19 cellular contexts compared by ENCODE assay signal in genomic region chr4:150117094-150117493, GRCh38. TPM values are rescaled to one million over a fixed set of nuclear protein-coding genes. Genes with fewer than 3 reads are reported as not detected.
DNase-seq lines count a peak whose midpoint lies in the region; ATAC-seq and TF ChIP-seq lines count a peak whose summit lies in the region.
"Had no signal": no experiment of that assay in that cellular context is flagged by ENCODE, and none has a peak within 500 bp of the region (broad histone marks: within the 10 kb centered on the region; RNA-seq: fewer than 3 reads in every experiment).

No MANE protein-coding gene starts in this region.

- H2BK15ac ChIP-seq in mesenchymal stem cell (ENCODE audit: low read depth, poor library complexity, severe bottlenecking) = peak overlapping the region; percentile 80

- CTCF ChIA-PET in PC-3 (lab: Charles Lee) = no interaction called here

- H3K18ac ChIP-seq in mesenchymal stem cell (ENCODE audit: low read depth in 1 of 2, low read length in 2 of 2) = peak overlapping the region; percentile 1 to 43

- peak overlapping the region in 1 of 2 experiments; percentile 49 for H3K14ac ChIP-seq in mesenchymal stem cell (ENCODE audit: low read length in 2 of 2)

- H3K4me1 ChIP-seq in mesenchymal stem cell (ENCODE audit: control insufficient read depth, insufficient read depth, low read depth, low read length) = peaks cover 10% of the 10 kb centered on the region
- peaks cover 32 to 60% of the 10 kb centered on the region in 2 donors for H3K4me1 ChIP-seq in thoracic aorta (ENCODE audit: control insufficient read depth in 1 of 2, low read depth in 2 of 2)
- peaks cover 17% of the 10 kb centered on the region for H3K4me1 ChIP-seq in PC-3 (ENCODE audit: insufficient read depth, low read length)
- H3K4me1 ChIP-seq: parathyroid adenoma had no signal

- no peaks in the 10 kb centered on the region for H3K9me2 ChIP-seq in PC-3 (replicated peaks; ENCODE audit: low read length)

- POLR2A ChIA-PET in PC-3 (lab: Charles Lee; ENCODE audit: unreplicated experiment) = no interaction called here

- H3K36me3 ChIP-seq in mesenchymal stem cell (ENCODE audit: control insufficient read depth in 1 of 2, insufficient read depth in 2 of 2, low read depth in 1 of 2, low read length in 2 of 2) (no peaks in the 10 kb centered on the region), thoracic aorta (no peaks in the 10 kb centered on the region), PC-3 (ENCODE audit: low read depth, low read length) (no peaks in the 10 kb centered on the region; the same call in 1 of the 2 replicates)

- WGBS in mesenchymal stem cell = 87% methylated on average over 3 of the region's 3 CpGs

- H3K9ac ChIP-seq in mesenchymal stem cell (ENCODE audit: low read length) (no peak overlapping the region), PC-3 (ENCODE audit: low read length) (no peak overlapping the region)
- H3K9ac ChIP-seq: parathyroid adenoma had no signal

- peaks cover 72% of the 10 kb centered on the region for H3K4me1 Mint-ChIP-seq in chondrocyte (ENCODE audit: low read depth)
- H3K4me1 Mint-ChIP-seq: CD4-positive, CD25-positive, alpha-beta regulatory T cell; T-helper 17 cell had no signal

- H3K4me3 ChIP-seq in mesenchymal stem cell (ENCODE audit: insufficient read depth in 1 of 2, low read depth in 1 of 2, low read length in 2 of 2) = no peak overlapping the region
- H3K4me3 ChIP-seq in thoracic aorta = peak overlapping the region; percentile 16
- H3K4me3 ChIP-seq in PC-3 (ENCODE audit: low read length) = no peak overlapping the region

- H3K4me2 ChIP-seq in mesenchymal stem cell (ENCODE audit: low read length, poor library complexity, severe bottlenecking) (no peak overlapping the region), PC-3 (ENCODE audit: low read length) (no peak overlapping the region)

- peak overlapping the region; percentile 75 for H4K8ac ChIP-seq in mesenchymal stem cell (ENCODE audit: low read length)

- no peak overlapping the region for H2BK12ac ChIP-seq in mesenchymal stem cell (ENCODE audit: low read length in 2 of 2)

- H2BK5ac ChIP-seq in mesenchymal stem cell (ENCODE audit: low read depth, low read length, poor library complexity, severe bottlenecking) = no peak overlapping the region

- no peak overlapping the region for H3K4me3 Mint-ChIP-seq in chondrocyte (ENCODE audit: unreplicated experiment)
- H3K4me3 Mint-ChIP-seq: activated CD8-positive, alpha-beta T cell treated with anti-CD3 and anti-CD28 coated beads, Interleukin-2, amount 10 ng/mL, durations not matched to agents 7 days and 5 days; activated naive CD8-positive, alpha-beta T cell; CD4-positive, CD25-positive, alpha-beta regulatory T cell; endodermal cell; T-helper 17 cell had no signal

- peak overlapping the region; percentile 42 for H3K27ac Mint-ChIP-seq in chondrocyte (ENCODE audit: unreplicated experiment)
- H3K27ac Mint-ChIP-seq: activated CD8-positive, alpha-beta T cell treated with anti-CD3 and anti-CD28 coated beads, Interleukin-2, amount 10 ng/mL, durations not matched to agents 7 days and 5 days; activated naive CD8-positive, alpha-beta T cell; CD4-positive, CD25-positive, alpha-beta regulatory T cell; endodermal cell; T-helper 17 cell had no signal

- no TSS peak for BruUV-seq in PC-3 (replicated peaks; lab: Mats Ljungman, UMichigan)

- H2AFZ ChIP-seq in mesenchymal stem cell (ENCODE audit: low read depth, low read length) (no peak overlapping the region), PC-3 (ENCODE audit: low read length) (no peak overlapping the region)
- H2AFZ ChIP-seq: parathyroid adenoma had no signal

- H3K27me3 ChIP-seq in mesenchymal stem cell (ENCODE audit: control insufficient read depth in 1 of 2, insufficient read depth in 1 of 2, low read length in 2 of 2) (no peaks in the 10 kb centered on the region), thoracic aorta (replicated peaks; ENCODE audit: insufficient read depth) (no peaks in the 10 kb centered on the region), PC-3 (ENCODE audit: low read length) (no peaks in the 10 kb centered on the region)

- H3K9me3 ChIP-seq in mesenchymal stem cell (ENCODE audit: control insufficient read depth, low read length) (peaks cover 7% of the 10 kb centered on the region), thoracic aorta (peaks cover 10% of the 10 kb centered on the region), PC-3 (ENCODE audit: low read length) (no peaks in the 10 kb centered on the region)

- H3K23ac ChIP-seq in mesenchymal stem cell (ENCODE audit: low read length in 2 of 2) = no peak overlapping the region

- H4K20me1 ChIP-seq in PC-3 (ENCODE audit: low read length) = no peaks in the 10 kb centered on the region

- peak overlapping the region; percentile 82 for H4K91ac ChIP-seq in mesenchymal stem cell (ENCODE audit: low read length)

- peak overlapping the region; percentile 18 for H2AK5ac ChIP-seq in mesenchymal stem cell (ENCODE audit: low read length, severe bottlenecking)

- H3K79me1 ChIP-seq in mesenchymal stem cell (replicated peaks; ENCODE audit: low read length, poor library complexity, severe bottlenecking) = peaks cover 14% of the 10 kb centered on the region

- H3K9me3 Mint-ChIP-seq in chondrocyte (ENCODE audit: low read depth) = peaks cover 24% of the 10 kb centered on the region

- ATAC-seq in thoracic aorta (ENCODE audit: insufficient number of reproducible peaks, low FRiP score, low read depth) = no peak
- no peak for ATAC-seq in PC-3
- ATAC-seq in HG03442 (IDR thresholded peaks at IDR 0.05; ENCODE audit: unreplicated experiment) = no peak
- ATAC-seq in GM18517 (IDR thresholded peaks at IDR 0.05; ENCODE audit: unreplicated experiment) = no peak
- ATAC-seq: activated CD8-positive, alpha-beta T cell treated with anti-CD3 and anti-CD28 coated beads, Interleukin-2, amount 10 ng/mL, durations not matched to agents 7 days and 5 days; left colon; T-helper 17 cell had no signal

- H2BK120ac ChIP-seq in mesenchymal stem cell (ENCODE audit: low read depth, low read length) = peak overlapping the region; percentile 58

- H3K27me3 Mint-ChIP-seq in chondrocyte (ENCODE audit: low read depth) = no peaks in the 10 kb centered on the region

- DNase-seq in NCI-H226 (peak; percentile 83), chondrocyte (ENCODE audit: low spot score) (no peak), mesenchymal stem cell (no peak), thoracic aorta (ENCODE audit: low spot score) (no peak), PC-3 (no peak), DMS53 treated with DMSO at 0.1 percent for 48 hours (lab: John Stamatoyannopoulos, UW; ENCODE audit: unreplicated experiment) (no peak)
- DNase-seq: activated CD8-positive, alpha-beta T cell treated with anti-CD3 and anti-CD28 coated beads, Interleukin-2, amount 10 ng/mL, durations not matched to agents 7 days and 5 days; CD4-positive, CD25-positive, alpha-beta regulatory T cell; central memory CD4-positive, alpha-beta T cell; DND-41; endodermal cell; left colon; NCI-H345; NK-92 treated with Interleukin-12 subunit alpha and Interleukin-12 subunit beta, amount 100 ng/mL, for 24 hours; T-helper 17 cell had no signal

- TF ChIP-seq CTCF in chondrocyte (IDR thresholded peaks at IDR 0.05) (no peak), thoracic aorta (IDR thresholded peaks at IDR 0.05) (no peak), PC-3 (conservative IDR thresholded peaks at IDR 0.05; ENCODE audit: low read depth, low read length) (no peak)

- intact Hi-C loops in PC-3 (cut with micrococcal nuclease) = no loop called here

- peaks cover 9% of the 10 kb centered on the region for H3K36me3 Mint-ChIP-seq in chondrocyte (ENCODE audit: low read depth)
- H3K36me3 Mint-ChIP-seq: activated naive CD8-positive, alpha-beta T cell; CD4-positive, CD25-positive, alpha-beta regulatory T cell had no signal

- H3K27ac ChIP-seq in mesenchymal stem cell (ENCODE audit: low read length, poor library complexity, severe bottlenecking) (no peak overlapping the region), thoracic aorta (peak overlapping the region; percentile 10 to 62), PC-3 (ENCODE audit: low read length) (no peak overlapping the region)
- H3K27ac ChIP-seq: parathyroid adenoma had no signal

- H3F3A ChIP-seq in PC-3 (ENCODE audit: low read length, unreplicated experiment) = no peaks in the 10 kb centered on the region

- H3K79me2 ChIP-seq in PC-3 (ENCODE audit: low read length) = no peaks in the 10 kb centered on the region
- H3K79me2 ChIP-seq: parathyroid adenoma had no signal

- H3K4ac ChIP-seq in mesenchymal stem cell (ENCODE audit: low read depth in 1 of 2, low read length in 2 of 2) = no peak overlapping the region

RNA-seq across cellular contexts. Expression of gene DCLK2, which starts 38.8 kb away (rescaled TPM):
- 17.7 to 20.0 TPM (median 18.7 TPM) in 3 replicates for total RNA-seq in chondrocyte
- polyA plus RNA-seq in mesenchymal stem cell (2013, experiment 1 of 2) = 11.5 TPM
- polyA plus RNA-seq in mesenchymal stem cell (2013, experiment 2 of 2) = 11.2 TPM
- 10 to 100 TPM; 18.3 to 32.2 TPM for total RNA-seq in thoracic aorta
- 1.2 TPM in 2 replicates for total RNA-seq in PC-3 (2014; rRNA removed)
- total RNA-seq: activated CD8-positive, alpha-beta T cell treated with anti-CD3 and anti-CD28 coated beads, Interleukin-2, amount 10 ng/mL, durations not matched to agents 7 days and 5 days; T-helper 17 cell had no signal
- polyA plus RNA-seq: CD4-positive, CD25-positive, alpha-beta regulatory T cell had no signal

Comparison
In these comparisons a context has a peak if more than half of its experiments do, and no peak if none do; other contexts are left out.
1. H3K27ac ChIP-seq: peak in thoracic aorta (2 of 2); none in mesenchymal stem cell (single experiment) and PC-3 (single experiment).